In genomic region chr3:184058029-184058428, GRCh38 we compare ENCODE assay signal across 25 cellular contexts. TPM values are rescaled to one million over a fixed set of nuclear protein-coding genes. Genes with fewer than 3 reads are reported as not detected.
DNase-seq lines count a peak whose midpoint lies in the region; TF ChIP-seq lines count a peak whose summit lies in the region.
"Had no signal": no experiment of that assay in that cellular context is flagged by ENCODE, and none has a peak within 500 bp of the region (broad histone marks: within the 10 kb centered on the region; RNA-seq: fewer than 3 reads in every experiment).

No MANE protein-coding gene starts in this region.

- H3K9ac ChIP-seq in mammary epithelial cell (ENCODE audit: insufficient read depth, low read length) = no peak overlapping the region
- H3K9ac ChIP-seq: neural progenitor cell had no signal

- H3K27ac ChIP-seq in mammary epithelial cell (ENCODE audit: insufficient read depth, low read depth, low read length) (no peak overlapping the region), thyroid gland (no peak overlapping the region)
- H3K27ac ChIP-seq: cardiac muscle cell, lower lobe of right lung, neural progenitor cell, Peyer's patch had no signal

- BruUV-seq in mammary epithelial cell (replicated peaks; lab: Mats Ljungman, UMichigan) = no TSS peak

- TF ChIP-seq POLR2A in thyroid gland (IDR thresholded peaks at IDR 0.05) = no peak

- TF ChIP-seq CTCF in mammary epithelial cell (conservative IDR thresholded peaks at IDR 0.05 in 1 of 2, IDR thresholded peaks at IDR 0.05 in 1 of 2; ENCODE audit: extremely low read depth in 1 of 2, insufficient read depth in 1 of 2, low read depth in 1 of 2, low read length in 2 of 2) = no peak
- no peak for TF ChIP-seq CTCF in thyroid gland (IDR thresholded peaks at IDR 0.05)
- TF ChIP-seq CTCF in GM13977 (IDR thresholded peaks at IDR 0.05; ENCODE audit: extremely low read depth, insufficient read depth, missing control alignments) = no peak

- H3K9me3 ChIP-seq in mammary epithelial cell (replicated peaks; ENCODE audit: insufficient read depth, low read length) (no peaks in the 10 kb centered on the region), thyroid gland (no peaks in the 10 kb centered on the region)
- H3K9me3 ChIP-seq: lower lobe of right lung, Peyer's patch had no signal

- no peaks in the 10 kb centered on the region for H3K27me3 ChIP-seq in mammary epithelial cell (ENCODE audit: insufficient read depth, low read length)
- H3K27me3 ChIP-seq in thyroid gland = no peaks in the 10 kb centered on the region
- H3K27me3 ChIP-seq: cardiac muscle cell, neural progenitor cell, Peyer's patch had no signal

- no peak overlapping the region for H2AFZ ChIP-seq in mammary epithelial cell (ENCODE audit: low read depth, low read length)
- H2AFZ ChIP-seq: neural progenitor cell had no signal

- H3K4me3 ChIP-seq in mammary epithelial cell (replicated peaks in 1 of 3; ENCODE audit: insufficient read depth in 1 of 3, low read depth in 2 of 3, low read length in 3 of 3) = no peak overlapping the region
- no peak overlapping the region for H3K4me3 ChIP-seq in thyroid gland (replicated peaks in 1 of 3)
- H3K4me3 ChIP-seq: cardiac muscle cell, lower lobe of right lung, neural progenitor cell, Peyer's patch had no signal

- H3K36me3 ChIP-seq in mammary epithelial cell (ENCODE audit: insufficient read depth, low read length) (no peaks in the 10 kb centered on the region), thyroid gland (no peaks in the 10 kb centered on the region)
- H3K36me3 ChIP-seq: cardiac muscle cell, lower lobe of right lung, neural progenitor cell, Peyer's patch had no signal

- DNase-seq in EL = peak; percentile 64
- peak; percentile 73 for DNase-seq in LHCN-M2 (ENCODE audit: low read depth)
- peak; percentile 26 for DNase-seq in mammary epithelial cell
- peak; percentile 25 for DNase-seq in myocyte (ENCODE audit: low read depth)
- no peak for DNase-seq in activated naive CD4-positive, alpha-beta T cell treated with Interleukin-2 at 50 U/mL for 16 hours
- DNase-seq in thyroid gland = no peak
- DNase-seq in NOMO-1 treated with DMSO at 0.1 percent for 48 hours (lab: John Stamatoyannopoulos, UW; ENCODE audit: unreplicated experiment) = no peak
- DNase-seq in GM13977 (ENCODE audit: low spot score) = no peak
- DNase-seq: activated B cell treated with CpG ODN at 0.5 μM for 24 hours; activated CD4-positive, alpha-beta T cell treated with anti-CD3 and anti-CD28 coated beads, Interleukin-2, amount 50 U/mL, for 48 hours; activated effector memory CD4-positive, alpha-beta T cell treated with Interleukin-2 at 50 U/mL for 16 hours; CD8-positive, alpha-beta T cell; kidney; lower lobe of right lung; NCI-H446 treated with DMSO at 0.1 percent for 48 hours; Peyer's patch; small intestine; stimulated activated naive B cell treated with anti-CD40 and anti-IgM and Interleukin-4, amounts not matched to agents 10 μg/mL and 1 μg/mL and 100 μg/mL, for 72 hours had no signal

- no peaks in the 10 kb centered on the region for H4K20me1 ChIP-seq in mammary epithelial cell (ENCODE audit: insufficient read depth, low read length)

- in situ Hi-C loops in mammary epithelial cell (cut with MboI; ENCODE audit: low sequenced_read_pairs in 2 of 2) = no loop called here
- in situ Hi-C loops in GM13977 (cut with MboI; ENCODE audit: low pct_unique_long_range_greater_than_20kb, low sequenced_read_pairs, unreplicated experiment) = no loop called here

- H3K4me1 ChIP-seq in mammary epithelial cell (ENCODE audit: insufficient read depth, low read length) (no peaks in the 10 kb centered on the region), thyroid gland (no peaks in the 10 kb centered on the region)
- H3K4me1 ChIP-seq: lower lobe of right lung, neural progenitor cell, Peyer's patch had no signal

- dilution Hi-C loops in mammary epithelial cell (cut with HindIII; ENCODE audit: low sequenced_read_pairs) = loop anchor here (5.0 kb wide), 1 partner anchor 34 kb away; no protein-coding TSS in a partner anchor

- 47% methylated on average over 9 of the region's 9 CpGs for WGBS in mammary epithelial cell (ENCODE audit: low coverage, missing lambda C conversion rate)
- WGBS in thyroid gland, 2 donors = 66 to 70% methylated on average over 9 of the region's 9 CpGs

- intact Hi-C loops in mammary epithelial cell (cut with micrococcal nuclease) (no loop called here), thyroid gland (cut with DNase I) (no loop called here)

- CTCF ChIA-PET in mammary epithelial cell (lab: Charles Lee; ENCODE audit: low non-redundant PET) = no interaction called here

- H3K4me2 ChIP-seq in mammary epithelial cell (ENCODE audit: insufficient read depth, low read depth, low read length) = no peak overlapping the region
- H3K4me2 ChIP-seq: neural progenitor cell had no signal

- no peaks in the 10 kb centered on the region for H3K79me2 ChIP-seq in mammary epithelial cell (ENCODE audit: insufficient read depth, low read length)

RNA-seq across cellular contexts. Expression of gene HTR3C, which starts 5.2 kb away (rescaled TPM):
- total RNA-seq in LHCN-M2 (2014; rRNA removed) (not detected in 2 replicates), mammary epithelial cell (not detected), myocyte (not detected in 2 replicates), thyroid gland (under 1 TPM in 1 of 4 donors, not detected in 3; 0.45 TPM)
- not detected for polyA plus RNA-seq in LHCN-M2 (2012)
- not detected for polyA plus RNA-seq in mammary epithelial cell
- polyA minus RNA-seq in mammary epithelial cell = not detected
- not detected for polyA plus RNA-seq in myocyte (2012)
- total RNA-seq: activated B cell treated with CpG ODN at 0.5 μM for 24 hours; cardiac muscle cell; CD8-positive, alpha-beta T cell; glomerular endothelial cell; kidney; Peyer's patch; pulmonary artery endothelial cell had no signal
- polyA plus RNA-seq: adipose tissue, AG04450 had no signal

RNA-seq across cellular contexts. Expression of gene HTR3D, which starts 26.5 kb away (rescaled TPM):
- total RNA-seq in LHCN-M2 (2014; rRNA removed) = not detected in 2 replicates
- not detected for polyA plus RNA-seq in LHCN-M2 (2012)
- not detected for total RNA-seq in mammary epithelial cell
- polyA plus RNA-seq in mammary epithelial cell = not detected
- polyA minus RNA-seq in mammary epithelial cell = not detected
- total RNA-seq in myocyte = not detected in 2 replicates
- polyA plus RNA-seq in myocyte (2012) = not detected
- not detected for total RNA-seq in thyroid gland
- total RNA-seq: activated B cell treated with CpG ODN at 0.5 μM for 24 hours; cardiac muscle cell; CD8-positive, alpha-beta T cell; glomerular endothelial cell; kidney; lower lobe of right lung; Peyer's patch; pulmonary artery endothelial cell had no signal
- polyA plus RNA-seq: adipose tissue, AG04450, cardiac muscle cell, small intestine, thymus had no signal

RNA-seq across cellular contexts. Expression of gene HTR3E, which starts 38.8 kb away (rescaled TPM):
- not detected in 2 replicates for total RNA-seq in LHCN-M2 (2014; rRNA removed)
- 0.02 TPM for polyA plus RNA-seq in LHCN-M2 (2012)
- not detected for total RNA-seq in mammary epithelial cell
- not detected for polyA plus RNA-seq in mammary epithelial cell
- polyA minus RNA-seq in mammary epithelial cell = not detected
- 3.1 and 7.1 TPM in 2 replicates for total RNA-seq in myocyte
- polyA plus RNA-seq in myocyte (2012) = 3.7 TPM
- total RNA-seq in thyroid gland = not detected
- total RNA-seq: activated B cell treated with CpG ODN at 0.5 μM for 24 hours; cardiac muscle cell; CD8-positive, alpha-beta T cell; glomerular endothelial cell; kidney; lower lobe of right lung; pulmonary artery endothelial cell had no signal
- polyA plus RNA-seq: adipose tissue, AG04450 had no signal

RNA-seq across cellular contexts. Expression of gene ABCC5, which starts 40.3 kb away (rescaled TPM):
- total RNA-seq in LHCN-M2 (2014; rRNA removed) (18.9 and 26.7 TPM in 2 replicates), mammary epithelial cell (10 to 100 TPM; 17.3 to 24.1 TPM), myocyte (15.5 and 16.7 TPM in 2 replicates), thyroid gland (10 to 100 TPM; 12.2 to 24.3 (median 18.2) TPM)
- polyA plus RNA-seq in LHCN-M2 (2012) = 8.3 TPM
- 12.3 TPM for polyA plus RNA-seq in mammary epithelial cell
- 18.0 TPM for polyA minus RNA-seq in mammary epithelial cell
- polyA plus RNA-seq in myocyte (2012) = 27.4 TPM

Comparison
In these comparisons a context has a peak if more than half of its experiments do, and no peak if none do; other contexts are left out.
1. DNase-seq: peak in EL (single experiment), LHCN-M2 (single experiment), mammary epithelial cell (single experiment) and myocyte (single experiment); none in activated naive CD4-positive, alpha-beta T cell treated with Interleukin-2 at 50 U/mL for 16 hours (single experiment), thyroid gland (0 of 2), NOMO-1 treated with DMSO at 0.1 percent for 48 hours (single experiment) and GM13977 (single experiment).